ENCODE assay signal across 10 cellular contexts in genomic region chr16:1241081-1241480, GRCh38. TPM values are rescaled to one million over a fixed set of nuclear protein-coding genes. Genes with fewer than 3 reads are reported as not detected.
"Had no signal": no experiment of that assay in that cellular context is flagged by ENCODE, and none has a peak within 500 bp of the region (broad histone marks: within the 10 kb centered on the region; RNA-seq: fewer than 3 reads in every experiment).

No MANE protein-coding gene starts in this region.

RNA-seq across cellular contexts. Expression of gene TPSAB1, which starts 0.6 kb away (rescaled TPM):
- total RNA-seq: activated CD4-positive, alpha-beta memory T cell treated with anti-CD3 and anti-CD28 coated beads, Interleukin-2, amount 10 ng/mL, durations not matched to agents 7 days and 5 days; activated CD4-positive, alpha-beta T cell treated with anti-CD3 and anti-CD28 coated beads for 36 hours; activated CD4-positive, alpha-beta T cell treated with anti-CD3 and anti-CD28 coated beads, Interleukin-2, amount 10 ng/mL, durations not matched to agents 7 days and 5 days; activated CD8-positive, alpha-beta memory T cell treated with anti-CD3 and anti-CD28 coated beads, Interleukin-2, amount 10 ng/mL, durations not matched to agents 7 days and 5 days; activated CD8-positive, alpha-beta T cell treated with anti-CD3 and anti-CD28 coated beads, Interleukin-2, amount 10 ng/mL, durations not matched to agents 7 days and 5 days; activated naive CD8-positive, alpha-beta T cell treated with anti-CD3 and anti-CD28 coated beads, Interleukin-2, amount 10 ng/mL, durations not matched to agents 7 days and 5 days; activated T-helper 2 cell treated with anti-CD3 and anti-CD28 coated beads, Interferon-gamma antibody, Interleukin-2, Interleukin-4, amounts not matched to agents 10 μg/mL and 5 μg/mL and 100 μg/mL, durations not matched to agents 14 hours and 24 hours and 36 hours; astrocyte had no signal

RNA-seq across cellular contexts. Expression of gene TPSB2, which starts 11.1 kb away (rescaled TPM):
- total RNA-seq: activated CD4-positive, alpha-beta memory T cell treated with anti-CD3 and anti-CD28 coated beads, Interleukin-2, amount 10 ng/mL, durations not matched to agents 7 days and 5 days; activated CD4-positive, alpha-beta T cell treated with anti-CD3 and anti-CD28 coated beads for 36 hours; activated CD4-positive, alpha-beta T cell treated with anti-CD3 and anti-CD28 coated beads, Interleukin-2, amount 10 ng/mL, durations not matched to agents 7 days and 5 days; activated CD8-positive, alpha-beta memory T cell treated with anti-CD3 and anti-CD28 coated beads, Interleukin-2, amount 10 ng/mL, durations not matched to agents 7 days and 5 days; activated CD8-positive, alpha-beta T cell treated with anti-CD3 and anti-CD28 coated beads, Interleukin-2, amount 10 ng/mL, durations not matched to agents 7 days and 5 days; activated naive CD8-positive, alpha-beta T cell treated with anti-CD3 and anti-CD28 coated beads, Interleukin-2, amount 10 ng/mL, durations not matched to agents 7 days and 5 days; activated T-helper 2 cell treated with anti-CD3 and anti-CD28 coated beads, Interferon-gamma antibody, Interleukin-2, Interleukin-4, amounts not matched to agents 10 μg/mL and 5 μg/mL and 100 μg/mL, durations not matched to agents 14 hours and 24 hours and 36 hours; astrocyte had no signal

RNA-seq across cellular contexts. Expression of gene TPSD1, which starts 14.8 kb away (rescaled TPM):
- total RNA-seq: activated CD4-positive, alpha-beta memory T cell treated with anti-CD3 and anti-CD28 coated beads, Interleukin-2, amount 10 ng/mL, durations not matched to agents 7 days and 5 days; activated CD4-positive, alpha-beta T cell treated with anti-CD3 and anti-CD28 coated beads for 36 hours; activated CD4-positive, alpha-beta T cell treated with anti-CD3 and anti-CD28 coated beads, Interleukin-2, amount 10 ng/mL, durations not matched to agents 7 days and 5 days; activated CD8-positive, alpha-beta memory T cell treated with anti-CD3 and anti-CD28 coated beads, Interleukin-2, amount 10 ng/mL, durations not matched to agents 7 days and 5 days; activated CD8-positive, alpha-beta T cell treated with anti-CD3 and anti-CD28 coated beads, Interleukin-2, amount 10 ng/mL, durations not matched to agents 7 days and 5 days; activated naive CD8-positive, alpha-beta T cell treated with anti-CD3 and anti-CD28 coated beads, Interleukin-2, amount 10 ng/mL, durations not matched to agents 7 days and 5 days; activated T-helper 2 cell treated with anti-CD3 and anti-CD28 coated beads, Interferon-gamma antibody, Interleukin-2, Interleukin-4, amounts not matched to agents 10 μg/mL and 5 μg/mL and 100 μg/mL, durations not matched to agents 14 hours and 24 hours and 36 hours; astrocyte; cardiac septum had no signal

RNA-seq across cellular contexts. Expression of gene TPSG1, which starts 16.0 kb away (rescaled TPM):
- total RNA-seq: activated CD4-positive, alpha-beta memory T cell treated with anti-CD3 and anti-CD28 coated beads, Interleukin-2, amount 10 ng/mL, durations not matched to agents 7 days and 5 days; activated CD4-positive, alpha-beta T cell treated with anti-CD3 and anti-CD28 coated beads for 36 hours; activated CD4-positive, alpha-beta T cell treated with anti-CD3 and anti-CD28 coated beads, Interleukin-2, amount 10 ng/mL, durations not matched to agents 7 days and 5 days; activated CD8-positive, alpha-beta memory T cell treated with anti-CD3 and anti-CD28 coated beads, Interleukin-2, amount 10 ng/mL, durations not matched to agents 7 days and 5 days; activated CD8-positive, alpha-beta T cell treated with anti-CD3 and anti-CD28 coated beads, Interleukin-2, amount 10 ng/mL, durations not matched to agents 7 days and 5 days; activated naive CD8-positive, alpha-beta T cell treated with anti-CD3 and anti-CD28 coated beads, Interleukin-2, amount 10 ng/mL, durations not matched to agents 7 days and 5 days; activated T-helper 2 cell treated with anti-CD3 and anti-CD28 coated beads, Interferon-gamma antibody, Interleukin-2, Interleukin-4, amounts not matched to agents 10 μg/mL and 5 μg/mL and 100 μg/mL, durations not matched to agents 14 hours and 24 hours and 36 hours; astrocyte; body of pancreas; cardiac septum had no signal
